Comparison of ENCODE assay signal across 1 cellular context in genomic region chr5:160360310-160360709, GRCh38.
TF ChIP-seq lines count a peak whose summit lies in the region.

No MANE protein-coding gene starts in this region.

TF ChIP-seq in HepG2, 621 proteins besides CTCF, POLR2A, EP300 and RAD21:
- no peak for TF ChIP-seq RORA (CRISPR knock-in tag; IDR thresholded peaks at IDR 0.05)
- TF ChIP-seq STAT5B (CRISPR knock-in tag; IDR thresholded peaks at IDR 0.05): no peak
- TF ChIP-seq, protein P1, sequence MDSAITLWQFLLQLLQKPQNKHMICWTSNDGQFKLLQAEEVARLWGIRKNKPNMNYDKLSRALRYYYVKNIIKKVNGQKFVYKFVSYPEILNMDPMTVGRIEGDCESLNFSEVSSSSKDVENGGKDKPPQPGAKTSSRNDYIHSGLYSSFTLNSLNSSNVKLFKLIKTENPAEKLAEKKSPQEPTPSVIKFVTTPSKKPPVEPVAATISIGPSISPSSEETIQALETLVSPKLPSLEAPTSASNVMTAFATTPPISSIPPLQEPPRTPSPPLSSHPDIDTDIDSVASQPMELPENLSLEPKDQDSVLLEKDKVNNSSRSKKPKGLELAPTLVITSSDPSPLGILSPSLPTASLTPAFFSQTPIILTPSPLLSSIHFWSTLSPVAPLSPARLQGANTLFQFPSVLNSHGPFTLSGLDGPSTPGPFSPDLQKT (CRISPR knock-in tag; IDR thresholded peaks at IDR 0.05; ENCODE audit: borderline replicate concordance): no peak
- no peak for TF ChIP-seq NFATC3 (CRISPR knock-in tag; IDR thresholded peaks at IDR 0.05)
- no peak for TF ChIP-seq FOSL1 (CRISPR knock-in tag; IDR thresholded peaks at IDR 0.05; ENCODE audit: borderline replicate concordance)
- no peak for TF ChIP-seq ATF6 (CRISPR knock-in tag; conservative IDR thresholded peaks at IDR 0.05)
- TF ChIP-seq ESRRA (CRISPR knock-in tag; IDR thresholded peaks at IDR 0.05; ENCODE audit: low read depth): no peak
- TF ChIP-seq ZNF496 (CRISPR knock-in tag; IDR thresholded peaks at IDR 0.05; ENCODE audit: insufficient replicate concordance): no peak
- TF ChIP-seq MED13 (CRISPR knock-in tag; IDR thresholded peaks at IDR 0.05): no peak
- TF ChIP-seq ZSCAN22 (CRISPR knock-in tag; IDR thresholded peaks at IDR 0.05): no peak
- no peak for TF ChIP-seq PHB2 (IDR thresholded peaks at IDR 0.05; ENCODE audit: partially characterized antibody)
- TF ChIP-seq SP140L (CRISPR knock-in tag; IDR thresholded peaks at IDR 0.05; ENCODE audit: borderline replicate concordance): no peak
- no peak for TF ChIP-seq ZNF839 (CRISPR knock-in tag; IDR thresholded peaks at IDR 0.05; ENCODE audit: borderline replicate concordance)
- no peak for TF ChIP-seq ZSCAN20 (CRISPR knock-in tag; IDR thresholded peaks at IDR 0.05; ENCODE audit: borderline replicate concordance)
- TF ChIP-seq, protein P2, sequence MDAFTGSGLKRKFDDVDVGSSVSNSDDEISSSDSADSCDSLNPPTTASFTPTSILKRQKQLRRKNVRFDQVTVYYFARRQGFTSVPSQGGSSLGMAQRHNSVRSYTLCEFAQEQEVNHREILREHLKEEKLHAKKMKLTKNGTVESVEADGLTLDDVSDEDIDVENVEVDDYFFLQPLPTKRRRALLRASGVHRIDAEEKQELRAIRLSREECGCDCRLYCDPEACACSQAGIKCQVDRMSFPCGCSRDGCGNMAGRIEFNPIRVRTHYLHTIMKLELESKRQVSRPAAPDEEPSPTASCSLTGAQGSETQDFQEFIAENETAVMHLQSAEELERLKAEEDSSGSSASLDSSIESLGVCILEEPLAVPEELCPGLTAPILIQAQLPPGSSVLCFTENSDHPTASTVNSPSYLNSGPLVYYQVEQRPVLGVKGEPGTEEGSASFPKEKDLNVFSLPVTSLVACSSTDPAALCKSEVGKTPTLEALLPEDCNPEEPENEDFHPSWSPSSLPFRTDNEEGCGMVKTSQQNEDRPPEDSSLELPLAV (CRISPR knock-in tag; conservative IDR thresholded peaks at IDR 0.05; ENCODE audit: low read depth): no peak
- no peak for TF ChIP-seq ZNF720 (CRISPR knock-in tag; IDR thresholded peaks at IDR 0.05)
- no peak for TF ChIP-seq ZFP91 (CRISPR knock-in tag; IDR thresholded peaks at IDR 0.05; ENCODE audit: borderline replicate concordance)
- TF ChIP-seq, protein P3, sequence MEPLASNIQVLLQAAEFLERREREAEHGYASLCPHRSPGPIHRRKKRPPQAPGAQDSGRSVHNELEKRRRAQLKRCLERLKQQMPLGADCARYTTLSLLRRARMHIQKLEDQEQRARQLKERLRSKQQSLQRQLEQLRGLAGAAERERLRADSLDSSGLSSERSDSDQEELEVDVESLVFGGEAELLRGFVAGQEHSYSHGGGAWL (CRISPR knock-in tag; IDR thresholded peaks at IDR 0.05): no peak
